In genomic region chr19:1260749-1261511, GRCh38 we compare ENCODE assay signal across 8 cellular contexts. TPM values are rescaled to one million over a fixed set of nuclear protein-coding genes. Genes with fewer than 3 reads are reported as not detected.
DNase-seq lines count a peak whose midpoint lies in the region; ATAC-seq and TF ChIP-seq lines count a peak whose summit lies in the region.

No MANE protein-coding gene starts in this region.

- H3K4me3 ChIP-seq in GM23248 = peak overlapping the region; percentile 81
- peak overlapping the region; percentile 99 for H3K4me3 ChIP-seq in Loucy (ENCODE audit: low read length, poor library complexity, severe bottlenecking)
- H3K4me3 ChIP-seq in fibroblast of mammary gland (ENCODE audit: control insufficient read depth, low read depth, low read length) = peak overlapping the region; percentile 49

- peak; percentile 82 for DNase-seq in DMS79 (lab: John Stamatoyannopoulos, UW)
- DNase-seq in GM23248 = peak; percentile 99
- peak; percentile 97 for DNase-seq in RPMI8226
- peak; percentile 95 for DNase-seq in fibroblast of mammary gland (ENCODE audit: low read depth)
- peak; percentile 96 for DNase-seq in natural killer cell
- peak; percentile 94 to 97 (median 95) for DNase-seq in stimulated activated naive CD4-positive, alpha-beta T cell (lab: John Stamatoyannopoulos, UW)

- no peaks in the 10 kb centered on the region for H3K9me2 ChIP-seq in GM23248 (ENCODE audit: insufficient read depth)
- H3K9me2 ChIP-seq in Loucy (replicated peaks; ENCODE audit: low read depth, low read length) = no peaks in the 10 kb centered on the region

- H3K4me2 ChIP-seq in GM23248 (ENCODE audit: unreplicated experiment) (peak overlapping the region; percentile 98), Loucy (ENCODE audit: low read depth, low read length, poor library complexity, severe bottlenecking) (peak overlapping the region; percentile 92)

- peaks cover 17% of the 10 kb centered on the region; the same call in 1 of the 2 replicates for H3K36me3 ChIP-seq in GM23248 (ENCODE audit: low read depth)
- H3K36me3 ChIP-seq in Loucy (ENCODE audit: insufficient read depth, low read length) = peaks cover 23% of the 10 kb centered on the region; the same call in 1 of the 2 replicates

- H3K79me2 ChIP-seq in GM23248 (ENCODE audit: insufficient read depth) = peaks cover 24% of the 10 kb centered on the region
- peaks cover 32% of the 10 kb centered on the region; the same call in 1 of the 2 replicates for H3K79me2 ChIP-seq in Loucy (ENCODE audit: insufficient read depth, low read length)

- no peaks in the 10 kb centered on the region for H4K20me1 ChIP-seq in GM23248 (ENCODE audit: insufficient read depth)
- H4K20me1 ChIP-seq in Loucy (ENCODE audit: insufficient read depth, low read length, poor library complexity, severe bottlenecking) = peaks cover 41% of the 10 kb centered on the region

- H3K27me3 ChIP-seq in GM23248 (replicated peaks; ENCODE audit: insufficient read depth) (no peaks in the 10 kb centered on the region), Loucy (ENCODE audit: insufficient read depth, low read length, poor library complexity, severe bottlenecking) (no peaks in the 10 kb centered on the region)

- in situ Hi-C loops in GM23248 (cut with MboI) = no loop called here

- H3K4me1 ChIP-seq in GM23248 (ENCODE audit: insufficient read depth) (peaks cover 45% of the 10 kb centered on the region), Loucy (ENCODE audit: insufficient read depth, low read length, poor library complexity, severe bottlenecking) (peaks cover 32% of the 10 kb centered on the region)

- H3F3A ChIP-seq in GM23248 (ENCODE audit: insufficient read depth) = peaks cover 46% of the 10 kb centered on the region
- H3F3A ChIP-seq in Loucy (ENCODE audit: low read depth) = 0 out of 2 replicates have a peak, but pooled peaks cover 8% of the 10 kb centered on the region

- H3K9me3 ChIP-seq in GM23248 (ENCODE audit: low read depth) = no peaks in the 10 kb centered on the region
- no peaks in the 10 kb centered on the region for H3K9me3 ChIP-seq in Loucy (ENCODE audit: insufficient read depth, low read depth, low read length)

- intact Hi-C loops in natural killer cell (cut with micrococcal nuclease) = no loop called here

- peaks cover 9% of the 10 kb centered on the region for H3K4me1 Mint-ChIP-seq in activated T-helper 17 cell treated with anti-CD3 and anti-CD28 coated beads, Interleukin-2, amount 50 U/mL, for 72 hours
- H3K4me1 Mint-ChIP-seq in natural killer cell = peaks cover 37 to 62% of the 10 kb centered on the region in 2 donors

- WGBS in GM23248 (ENCODE audit: low coverage in 1 of 2, low lambda C conversion rate in 2 of 2, missing lambda C conversion rate in 2 of 2), 2 experiments = 1 to 6% methylated on average over 24 to 62 of the region's 82 CpGs

- H3K27ac ChIP-seq in GM23248 = peak overlapping the region; percentile 98

- peak; percentile 84 for ATAC-seq in activated T-helper 17 cell treated with anti-CD3 and anti-CD28 coated beads, Interleukin-2, amount 50 U/mL, for 72 hours (replicated peaks)
- peak; percentile 71 to 93 (median 80) for ATAC-seq in natural killer cell

- H3K9ac ChIP-seq in GM23248 = peak overlapping the region; percentile 94
- peak overlapping the region; percentile 85 for H3K9ac ChIP-seq in Loucy (ENCODE audit: low read depth, low read length, poor library complexity, severe bottlenecking)

- H3K36me3 Mint-ChIP-seq in activated T-helper 17 cell treated with anti-CD3 and anti-CD28 coated beads, Interleukin-2, amount 50 U/mL, for 72 hours (ENCODE audit: low read depth) = peaks cover 46% of the 10 kb centered on the region
- no peaks in the 10 kb centered on the region for H3K36me3 Mint-ChIP-seq in natural killer cell

- no peaks in the 10 kb centered on the region for H3K27me3 Mint-ChIP-seq in activated T-helper 17 cell treated with anti-CD3 and anti-CD28 coated beads, Interleukin-2, amount 50 U/mL, for 72 hours
- no peaks in the 10 kb centered on the region for H3K27me3 Mint-ChIP-seq in natural killer cell (ENCODE audit: low read depth in 2 of 2)

- H3K9me3 Mint-ChIP-seq in activated T-helper 17 cell treated with anti-CD3 and anti-CD28 coated beads, Interleukin-2, amount 50 U/mL, for 72 hours = no peaks in the 10 kb centered on the region
- no peaks in the 10 kb centered on the region for H3K9me3 Mint-ChIP-seq in natural killer cell

- H3K4me3 Mint-ChIP-seq in activated T-helper 17 cell treated with anti-CD3 and anti-CD28 coated beads, Interleukin-2, amount 50 U/mL, for 72 hours = peak overlapping the region; percentile 93
- peak overlapping the region; percentile 90 for H3K4me3 Mint-ChIP-seq in natural killer cell

- peak overlapping the region; percentile 95 for H3K27ac Mint-ChIP-seq in activated T-helper 17 cell treated with anti-CD3 and anti-CD28 coated beads, Interleukin-2, amount 50 U/mL, for 72 hours
- peak overlapping the region; percentile 97 to 100 for H3K27ac Mint-ChIP-seq in natural killer cell

- H2AFZ ChIP-seq in GM23248 (no peak overlapping the region), Loucy (ENCODE audit: low read length) (peak overlapping the region; percentile 86)

- TF ChIP-seq CTCF in Loucy (conservative IDR thresholded peaks at IDR 0.05; ENCODE audit: low read length) (no peak), fibroblast of mammary gland (conservative IDR thresholded peaks at IDR 0.05; ENCODE audit: control insufficient read depth, insufficient read depth, low read depth, low read length) (no peak), natural killer cell (IDR thresholded peaks at IDR 0.05) (no peak)

RNA-seq across cellular contexts. Expression of gene CIRBP, which starts 8.2 kb away (rescaled TPM):
- total RNA-seq in GM23248 (2014; rRNA removed; shearing (Covaris generic)) = 239 and 392 TPM in 2 replicates
- polyA plus RNA-seq in GM23248 (2016; fragmentation: Nextera tagmentation; extraction: Ambion mirVana) = 163 and 185 TPM in 2 replicates
- 100 to 1,000 TPM; 150 to 172 TPM for total RNA-seq in activated T-helper 17 cell treated with anti-CD3 and anti-CD28 coated beads, Interleukin-2, amount 50 U/mL, for 72 hours
- total RNA-seq in natural killer cell = 100 to 1,000 TPM; 410 to 454 (median 440) TPM

RNA-seq across cellular contexts. Expression of gene MIDN, which starts 12.5 kb away (rescaled TPM):
- 9.4 and 18.5 TPM in 2 replicates for total RNA-seq in GM23248 (2014; rRNA removed; shearing (Covaris generic))
- polyA plus RNA-seq in GM23248 (2016; fragmentation: Nextera tagmentation; extraction: Ambion mirVana) = 3.1 and 4.0 TPM in 2 replicates
- total RNA-seq in activated T-helper 17 cell treated with anti-CD3 and anti-CD28 coated beads, Interleukin-2, amount 50 U/mL, for 72 hours = 10 to 100 TPM; 51.4 to 56.8 TPM
- total RNA-seq in natural killer cell = 100 to 1,000 TPM; 296 to 367 (median 314) TPM

RNA-seq across cellular contexts. Expression of gene FAM174C, which starts 14.4 kb away (rescaled TPM):
- total RNA-seq in GM23248 (2014; rRNA removed; shearing (Covaris generic)) = 61.5 and 84.5 TPM in 2 replicates
- 67.8 and 81.6 TPM in 2 replicates for polyA plus RNA-seq in GM23248 (2016; fragmentation: Nextera tagmentation; extraction: Ambion mirVana)
- total RNA-seq in activated T-helper 17 cell treated with anti-CD3 and anti-CD28 coated beads, Interleukin-2, amount 50 U/mL, for 72 hours = 10 to 100 TPM; 52.9 to 85.9 TPM
- 10 to 100 TPM; 26.6 to 33.4 (median 27.1) TPM for total RNA-seq in natural killer cell

RNA-seq across cellular contexts. Expression of gene ATP5F1D, which starts 19.4 kb away (rescaled TPM):
- total RNA-seq in GM23248 (2014; rRNA removed; shearing (Covaris generic)) = 27.4 and 38.9 TPM in 2 replicates
- 287 and 290 TPM in 2 replicates for polyA plus RNA-seq in GM23248 (2016; fragmentation: Nextera tagmentation; extraction: Ambion mirVana)
- 100 to 1,000 TPM; 148 to 210 TPM for total RNA-seq in activated T-helper 17 cell treated with anti-CD3 and anti-CD28 coated beads, Interleukin-2, amount 50 U/mL, for 72 hours
- 100 to 1,000 TPM in 2 of 3 donors, 10 to 100 TPM in 1; 88.6 to 119 (median 104) TPM for total RNA-seq in natural killer cell

RNA-seq across cellular contexts. Expression of gene CBARP, which starts 23.1 kb away (rescaled TPM):
- 2.7 and 4.5 TPM in 2 replicates for total RNA-seq in GM23248 (2014; rRNA removed; shearing (Covaris generic))
- 0.29 and 0.41 TPM in 2 replicates for polyA plus RNA-seq in GM23248 (2016; fragmentation: Nextera tagmentation; extraction: Ambion mirVana)
- 1 to 10 TPM in 1 of 2 donors, under 1 TPM in 1; 0.77 to 1.4 TPM for total RNA-seq in activated T-helper 17 cell treated with anti-CD3 and anti-CD28 coated beads, Interleukin-2, amount 50 U/mL, for 72 hours
- under 1 TPM in 2 of 3 donors, not detected in 1; 0.14 to 0.41 TPM for total RNA-seq in natural killer cell

Comparison
In these comparisons a context has a peak if more than half of its experiments do, and no peak if none do; other contexts are left out.
1. Peak in every context shown above with its lines: DNase-seq, ATAC-seq, H3K4me3 ChIP-seq and H3K27ac ChIP-seq.
2. H3K4me3 ChIP-seq: peak in every context shown above with its lines; median percentile 99 in Loucy; 81 in GM23248; 49 in fibroblast of mammary gland.
3. RNA of gene MIDN, which starts 12.5 kb away (total RNA-seq): 296 to 367 TPM in natural killer cell; 51.4 to 56.8 TPM in activated T-helper 17 cell treated with anti-CD3 and anti-CD28 coated beads, Interleukin-2, amount 50 U/mL, for 72 hours and 9.4 to 18.5 TPM in GM23248; every median in the first group is over 4 times any median in the second.